Comparison of ENCODE assay signal across 8 cellular contexts in the genomic region with DNA sequence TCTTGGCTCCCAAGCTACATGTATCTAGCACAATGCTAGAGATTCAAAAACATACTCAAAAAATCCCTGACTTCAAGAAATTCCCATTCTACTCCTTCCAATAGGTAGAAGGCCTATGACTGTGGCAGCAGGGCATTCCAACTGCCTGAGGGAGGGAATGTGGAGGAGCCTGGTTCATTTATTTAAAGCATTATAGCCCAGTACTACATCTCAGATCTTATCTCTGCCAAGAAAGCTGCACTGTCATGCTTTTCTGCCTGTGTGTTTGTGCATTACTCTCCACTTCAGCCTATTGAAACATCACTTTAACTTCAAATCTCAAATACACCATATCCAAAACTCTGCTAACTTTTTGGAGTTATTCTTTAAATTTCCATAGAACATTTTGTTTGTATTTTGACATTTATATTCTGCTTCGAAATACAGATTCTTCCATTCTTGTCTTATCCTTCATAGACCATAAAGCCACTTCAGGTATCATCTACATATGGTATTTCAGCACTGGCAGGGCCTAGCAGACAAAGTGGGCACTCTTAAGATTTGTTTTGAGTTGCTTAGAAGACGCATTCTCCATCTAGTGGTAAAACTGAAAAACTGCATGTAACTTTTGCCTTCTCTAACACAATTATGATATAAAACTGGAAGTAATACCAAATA. TPM values are rescaled to one million over a fixed set of nuclear protein-coding genes. Genes with fewer than 3 reads are reported as not detected.
DNase-seq lines count a peak whose midpoint lies in the region; ATAC-seq, FAIRE-seq and TF ChIP-seq lines count a peak whose summit lies in the region.

No MANE protein-coding gene starts in this region.

- POLR2A ChIA-PET in K562 (lab: Yijun Ruan, JAX): interaction anchor here (1.3 kb wide), 1 partner anchor 49 kb away, joined by 3 read pairs; no protein-coding TSS in a partner anchor

- DNase-seq in NCI-H1105 treated with DMSO at 0.1 percent for 48 hours (lab: John Stamatoyannopoulos, UW): peak; percentile 47
- no peak for DNase-seq in NCI-H1105 (lab: John Stamatoyannopoulos, UW)
- peak; percentile 12 for DNase-seq in H54 (ENCODE audit: insufficient read length, low spot score)
- peak; percentile 90 for DNase-seq in NCI-H226
- peak; percentile 19 to 31 (median 24) for DNase-seq in K562 (ENCODE audit: extremely low read depth in 1 of 4, low spot score in 3 of 4)
- no peak for DNase-seq in suprapubic skin (ENCODE audit: low spot score in 2 of 2)
- DNase-seq in MG63: no peak

- TF ChIP-seq POLR2A in H54 (IDR thresholded peaks at IDR 0.05; ENCODE audit: low read depth, low read length): no peak
- no peak for TF ChIP-seq POLR2A in K562 (conservative IDR thresholded peaks at IDR 0.05)
- TF ChIP-seq POLR2A in suprapubic skin (IDR thresholded peaks at IDR 0.05): no peak

- no TSS peak for BruUV-seq in K562 (replicated peaks; lab: Mats Ljungman, UMichigan)

- H3K4me1 ChIP-seq in K562 (replicated peaks in 1 of 2; ENCODE audit: control insufficient read depth in 2 of 2, insufficient read depth in 2 of 2, low read length in 2 of 2): peaks cover 0 to 6% of the 10 kb centered on the region in 2 experiments; a peak in 2 of 5 replicates
- no peaks in the 10 kb centered on the region for H3K4me1 ChIP-seq in suprapubic skin

- H3K27me3 ChIP-seq in K562 (ENCODE audit: control insufficient read depth in 2 of 2, insufficient read depth in 2 of 2, low read length in 2 of 2) (no peaks in the 10 kb centered on the region), suprapubic skin (no peaks in the 10 kb centered on the region), MG63 (no peaks in the 10 kb centered on the region)

- no peak overlapping the region for H3K9ac ChIP-seq in K562 (ENCODE audit: insufficient read depth in 1 of 2, low read depth in 2 of 2, low read length in 2 of 2)

- H4K20me1 ChIP-seq in K562 (replicated peaks; ENCODE audit: control insufficient read depth, insufficient read depth, low read length): no peaks in the 10 kb centered on the region

- in situ Hi-C loops in K562 (cut with MboI): no loop called here

- no peaks in the 10 kb centered on the region for H3K36me3 ChIP-seq in K562 (ENCODE audit: control insufficient read depth, insufficient read depth, low read length)
- no peaks in the 10 kb centered on the region for H3K36me3 ChIP-seq in suprapubic skin
- H3K36me3 ChIP-seq in MG63: no peaks in the 10 kb centered on the region

- no peaks in the 10 kb centered on the region for H3K79me2 ChIP-seq in K562 (ENCODE audit: control insufficient read depth, insufficient read depth, low read length)

- CTCF ChIA-PET in K562 (lab: Yijun Ruan, JAX; ENCODE audit: low intra/inter-chr PET ratio): no interaction called here

- H3K4me2 ChIP-seq in K562 (ENCODE audit: insufficient read depth, low read length): no peak overlapping the region

- peak; percentile 37 to 79; a peak in 3 of 4 replicates for TF ChIP-seq RAD21 in K562 (CRISPR knock-in tag; conservative IDR thresholded peaks at IDR 0.05 in 1 of 2, IDR thresholded peaks at IDR 0.05 in 1 of 2)

- no peak for TF ChIP-seq EP300 in K562 (IDR thresholded peaks at IDR 0.05; ENCODE audit: low read length)
- no peak for TF ChIP-seq EP300 in suprapubic skin (IDR thresholded peaks at IDR 0.05)

- peak; percentile 51 to 70 (median 55); a peak in 5 of 6 replicates for TF ChIP-seq CTCF in K562 (IDR thresholded peaks at IDR 0.05 in 2 of 3, conservative IDR thresholded peaks at IDR 0.05 in 1 of 3; ENCODE audit: insufficient read depth in 2 of 3, low read depth in 1 of 3, low read length in 3 of 3)
- TF ChIP-seq CTCF in suprapubic skin (IDR thresholded peaks at IDR 0.05): peak; percentile 54 to 62

- WGBS in K562 (ENCODE audit: insufficient coverage, low coverage, missing lambda C conversion rate): 0% methylated on average over 2 of the region's 2 CpGs
- 14% methylated on average over 2 of the region's 2 CpGs for WGBS in suprapubic skin

- FAIRE-seq in H54 (lab: Jason Lieb, UNC) (no peak), K562 (lab: Jason Lieb, UNC) (peak; percentile 78), islet of Langerhans (lab: Jason Lieb, UNC) (peak; percentile 86)

- intact Hi-C loops in K562 (cut with micrococcal nuclease): loop anchor here (2.0 to 10.0 kb wide), 2 partner anchors 58 to 398 kb away; no protein-coding TSS in a partner anchor

- ATAC-seq in K562: peak; percentile 69

- H3K9me3 ChIP-seq in K562 (replicated peaks; ENCODE audit: control insufficient read depth, insufficient read depth, low read depth, low read length) (no peaks in the 10 kb centered on the region), suprapubic skin (no peaks in the 10 kb centered on the region), MG63 (no peaks in the 10 kb centered on the region)

- no peak overlapping the region for H3K27ac ChIP-seq in K562 (ENCODE audit: extremely low read depth, low read depth, low read length)
- H3K27ac ChIP-seq in suprapubic skin: no peak overlapping the region

- H3K9me1 ChIP-seq in K562 (ENCODE audit: control insufficient read depth, insufficient read depth, low read length): no peaks in the 10 kb centered on the region

- H3K4me3 ChIP-seq in K562 (no peak overlapping the region), suprapubic skin (no peak overlapping the region), MG63 (no peak overlapping the region)

- H2AFZ ChIP-seq in K562 (ENCODE audit: low read depth, low read length): 0 out of 2 replicates have a peak overlapping the region, but pooled peaks have one; percentile 33

TF ChIP-seq in K562, 482 proteins besides CTCF, POLR2A, EP300 and RAD21 (continues in another document):
- no peak for TF ChIP-seq ZFPM2 (CRISPR knock-in tag; IDR thresholded peaks at IDR 0.05)
- no peak for TF ChIP-seq SMARCA5 (IDR thresholded peaks at IDR 0.05)
- no peak for TF ChIP-seq JUNB (CRISPR knock-in tag; conservative IDR thresholded peaks at IDR 0.05)
- TF ChIP-seq ZNF444 (CRISPR knock-in tag; IDR thresholded peaks at IDR 0.05): no peak
- no peak for TF ChIP-seq ZNF551 (CRISPR knock-in tag; IDR thresholded peaks at IDR 0.05)
- no peak for TF ChIP-seq ZNF75A (CRISPR knock-in tag; IDR thresholded peaks at IDR 0.05)
- TF ChIP-seq RBM22 (IDR thresholded peaks at IDR 0.05; ENCODE audit: low read depth, low read length, poor library complexity, severe bottlenecking): no peak
- no peak for TF ChIP-seq THRAP3 (IDR thresholded peaks at IDR 0.05; ENCODE audit: borderline replicate concordance)
- TF ChIP-seq NFE2L1 (tag; IDR thresholded peaks at IDR 0.05; ENCODE audit: borderline replicate concordance, low read depth): 0 out of 2 replicates have a peak, but pooled peaks have one; percentile 15
- TF ChIP-seq, protein P1, sequence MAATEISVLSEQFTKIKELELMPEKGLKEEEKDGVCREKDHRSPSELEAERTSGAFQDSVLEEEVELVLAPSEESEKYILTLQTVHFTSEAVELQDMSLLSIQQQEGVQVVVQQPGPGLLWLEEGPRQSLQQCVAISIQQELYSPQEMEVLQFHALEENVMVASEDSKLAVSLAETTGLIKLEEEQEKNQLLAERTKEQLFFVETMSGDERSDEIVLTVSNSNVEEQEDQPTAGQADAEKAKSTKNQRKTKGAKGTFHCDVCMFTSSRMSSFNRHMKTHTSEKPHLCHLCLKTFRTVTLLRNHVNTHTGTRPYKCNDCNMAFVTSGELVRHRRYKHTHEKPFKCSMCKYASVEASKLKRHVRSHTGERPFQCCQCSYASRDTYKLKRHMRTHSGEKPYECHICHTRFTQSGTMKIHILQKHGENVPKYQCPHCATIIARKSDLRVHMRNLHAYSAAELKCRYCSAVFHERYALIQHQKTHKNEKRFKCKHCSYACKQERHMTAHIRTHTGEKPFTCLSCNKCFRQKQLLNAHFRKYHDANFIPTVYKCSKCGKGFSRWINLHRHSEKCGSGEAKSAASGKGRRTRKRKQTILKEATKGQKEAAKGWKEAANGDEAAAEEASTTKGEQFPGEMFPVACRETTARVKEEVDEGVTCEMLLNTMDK (IDR thresholded peaks at IDR 0.05; ENCODE audit: borderline replicate concordance, insufficient read depth, low read depth, low read length, poor library complexity, severe bottlenecking): no peak

RNA-seq across cellular contexts. Expression of a gene that starts 59.1 kb away (rescaled TPM):
- total RNA-seq in K562 (2011; cell fraction: chromatin; rRNA removed; ENCODE audit: low replicate concordance): 13.0 and 37.1 TPM in 2 replicates
- 5.2 and 10.1 TPM in 2 replicates for total RNA-seq in K562 (2011; cell fraction: nucleolus; rRNA removed)
- total RNA-seq in K562 (2011; cell fraction: nucleoplasm; rRNA removed): 16.2 and 17.3 TPM in 2 replicates
- total RNA-seq in K562 (2014; rRNA removed) (13.0 and 15.2 TPM in 2 replicates), K562 (2014; rRNA removed; fragmentation: Illumina TruSeq; extraction: Trizol) (20.0 and 24.2 TPM in 2 replicates), K562 (2015; rRNA removed; fragmentation: Illumina TruSeq; extraction: Trizol) (20.8 and 22.6 TPM in 2 replicates), K562 (2021) (21.6 and 22.1 TPM in 2 replicates), suprapubic skin (10 to 100 TPM; 16.1 to 55.3 (median 26.6) TPM)
- polyA plus RNA-seq in K562 (2011; rRNA removed) (12.5 and 17.3 TPM in 2 replicates), K562 (2014; fragmentation: Illumina TruSeq; extraction: Trizol) (18.7 and 23.7 TPM in 2 replicates), K562 (2014; fragmentation: Nextera tagmentation; extraction: Ambion mirVana) (10 to 100 TPM in 1 of 2 experiments, 1 to 10 TPM in 1; 7.2 to 12.2 TPM), K562 (2014; rRNA removed) (12.4 and 12.9 TPM in 2 replicates)
- 4.1 and 5.5 TPM in 2 replicates for polyA plus RNA-seq in K562 (2011; cell fraction: cytosol; rRNA removed)
- 6.9 and 9.1 TPM in 2 replicates for polyA plus RNA-seq in K562 (2011; cell fraction: nucleus; rRNA removed)
- polyA plus RNA-seq in K562 (2012): 12.3 and 28.7 TPM in 2 replicates
- 26.9 and 27.0 TPM in 2 replicates for polyA minus RNA-seq in K562 (2011; rRNA and poly(A)+ RNA removed)
- polyA minus RNA-seq in K562 (2011; cell fraction: cytosol; rRNA and poly(A)+ RNA removed): 6.6 and 8.8 TPM in 2 replicates
- 9.3 and 16.9 TPM in 2 replicates for polyA minus RNA-seq in K562 (2011; cell fraction: nucleus; rRNA and poly(A)+ RNA removed)
- 9.9 and 78.4 TPM in 2 replicates for total RNA-seq in MG63 (2014; rRNA removed; shearing (Covaris generic); ENCODE audit: low replicate concordance)

Comparison
In these comparisons a context has a peak if more than half of its experiments do, and no peak if none do; other contexts are left out.
1. DNase-seq: peak in NCI-H1105 treated with DMSO at 0.1 percent for 48 hours (single experiment), H54 (single experiment), NCI-H226 (single experiment) and K562 (4 of 4); none in NCI-H1105 (single experiment), suprapubic skin (0 of 2) and MG63 (single experiment).